Comparison of ENCODE assay signal across 11 cellular contexts in genomic region chr19:6668696-6669095, GRCh38. TPM values are rescaled to one million over a fixed set of nuclear protein-coding genes. Genes with fewer than 3 reads are reported as not detected.
DNase-seq lines count a peak whose midpoint lies in the region; ATAC-seq and TF ChIP-seq lines count a peak whose summit lies in the region.
"Had no signal": no experiment of that assay in that cellular context is flagged by ENCODE, and none has a peak within 500 bp of the region (broad histone marks: within the 10 kb centered on the region; RNA-seq: fewer than 3 reads in every experiment).

No MANE protein-coding gene starts in this region.

- CTCF ChIA-PET in SK-N-SH (lab: Yijun Ruan, JAX): interaction anchor here (1.9 kb wide), 1 partner anchor 38 kb away, joined by 5 read pairs; no protein-coding TSS in a partner anchor

- H3K4me1 Mint-ChIP-seq in activated naive CD8-positive, alpha-beta T cell (ENCODE audit: low read depth): peaks cover 43% of the 10 kb centered on the region
- H3K4me1 Mint-ChIP-seq: nephron progenitor cell had no signal

- ATAC-seq in GM21737 (IDR thresholded peaks at IDR 0.05; ENCODE audit: unreplicated experiment): no peak

- H3K9me3 Mint-ChIP-seq in activated naive CD8-positive, alpha-beta T cell (ENCODE audit: low read depth): no peaks in the 10 kb centered on the region

- no peak overlapping the region for H3K4me2 ChIP-seq in SK-N-SH

- H3K9me3 ChIP-seq in Peyer's patch: no peaks in the 10 kb centered on the region
- H3K9me3 ChIP-seq in neutrophil: no peaks in the 10 kb centered on the region
- H3K9me3 ChIP-seq in SK-N-SH: no peaks in the 10 kb centered on the region

- DNase-seq in Peyer's patch (no peak), anterior cingulate cortex (lab: John Stamatoyannopoulos, UW) (no peak), SK-N-SH (no peak)
- DNase-seq: MM.1S, NCI-H446, nephron progenitor cell had no signal

- H3K4me3 ChIP-seq in GM08714 (ENCODE audit: low read length): peak overlapping the region; percentile 68; the same call in 1 of the 2 replicates
- H3K4me3 ChIP-seq in Peyer's patch: peak overlapping the region; percentile 30 to 46 (median 42)
- peak overlapping the region; percentile 78 to 99 for H3K4me3 ChIP-seq in neutrophil (ENCODE audit: low read depth in 1 of 2, low read length in 1 of 2)
- no peak overlapping the region for H3K4me3 ChIP-seq in SK-N-SH (ENCODE audit: low read depth in 2 of 2, low read length in 1 of 2)

- POLR2A ChIA-PET in SK-N-SH (lab: Yijun Ruan, JAX): no interaction called here

- no peak overlapping the region for H2AFZ ChIP-seq in SK-N-SH (ENCODE audit: low read depth)

- H3K27ac Mint-ChIP-seq in activated naive CD8-positive, alpha-beta T cell: peak overlapping the region; percentile 100
- H3K27ac Mint-ChIP-seq: nephron progenitor cell had no signal

- TF ChIP-seq CTCF in Peyer's patch (IDR thresholded peaks at IDR 0.05) (no peak), neutrophil (IDR thresholded peaks at IDR 0.05) (no peak), SK-N-SH (IDR thresholded peaks at IDR 0.05) (no peak)

- H3K4me1 ChIP-seq in Peyer's patch: peaks cover 0 to 8% (median 3%) of the 10 kb centered on the region in 4 donors
- peaks cover 60 to 83% of the 10 kb centered on the region in 2 experiments for H3K4me1 ChIP-seq in neutrophil (ENCODE audit: control insufficient read depth in 1 of 2, insufficient read depth in 1 of 2, low read depth in 1 of 2, low read length in 1 of 2)
- no peaks in the 10 kb centered on the region for H3K4me1 ChIP-seq in SK-N-SH (ENCODE audit: control insufficient read depth in 1 of 2, insufficient read depth in 2 of 2, low read depth in 1 of 2, low read length in 1 of 2)

- H3K27me3 Mint-ChIP-seq in activated naive CD8-positive, alpha-beta T cell: no peaks in the 10 kb centered on the region

- H3K27ac ChIP-seq in Peyer's patch: peak overlapping the region in 3 of 4 donors; percentile 26 to 72 (median 67)
- peak overlapping the region; percentile 91 for H3K27ac ChIP-seq in neutrophil
- no peak overlapping the region for H3K27ac ChIP-seq in SK-N-SH (ENCODE audit: low read depth in 2 of 2, low read length in 1 of 2)

- WGBS in SK-N-SH (ENCODE audit: low lambda C conversion rate): 6% methylated on average over 10 of the region's 11 CpGs

- H3K27me3 ChIP-seq in Peyer's patch: no peaks in the 10 kb centered on the region
- no peaks in the 10 kb centered on the region for H3K27me3 ChIP-seq in neutrophil
- H3K27me3 ChIP-seq in SK-N-SH (ENCODE audit: insufficient read depth): peaks cover 60% of the 10 kb centered on the region

- H3K79me2 ChIP-seq in SK-N-SH (ENCODE audit: insufficient read depth): no peaks in the 10 kb centered on the region

- no peaks in the 10 kb centered on the region for H4K20me1 ChIP-seq in SK-N-SH (ENCODE audit: insufficient read depth)

- no peak for TF ChIP-seq POLR2A in Peyer's patch (IDR thresholded peaks at IDR 0.05)

- H3K36me3 Mint-ChIP-seq in activated naive CD8-positive, alpha-beta T cell: peaks cover 11% of the 10 kb centered on the region

- TF ChIP-seq EP300 in SK-N-SH (IDR thresholded peaks at IDR 0.05; ENCODE audit: borderline replicate concordance in 1 of 2, low read depth in 1 of 2, low read length in 1 of 2): no peak

- H3K9ac ChIP-seq in SK-N-SH: no peak overlapping the region

- no peaks in the 10 kb centered on the region for H3K9me2 ChIP-seq in SK-N-SH

- TF ChIP-seq RAD21 in SK-N-SH (IDR thresholded peaks at IDR 0.05; ENCODE audit: low read length): no peak

- H3K4me3 Mint-ChIP-seq in activated naive CD8-positive, alpha-beta T cell: peak overlapping the region; percentile 99
- H3K4me3 Mint-ChIP-seq: nephron progenitor cell had no signal

- no peaks in the 10 kb centered on the region for H3K36me3 ChIP-seq in Peyer's patch
- H3K36me3 ChIP-seq in neutrophil: peaks cover 30% of the 10 kb centered on the region
- H3K36me3 ChIP-seq in SK-N-SH (replicated peaks in 1 of 2; ENCODE audit: control insufficient read depth in 1 of 2, insufficient read depth in 2 of 2, low read length in 1 of 2): no peaks in the 10 kb centered on the region

- no peaks in the 10 kb centered on the region for H3F3A ChIP-seq in SK-N-SH (replicated peaks; ENCODE audit: insufficient read depth)

TF ChIP-seq in SK-N-SH, 30 proteins besides CTCF, POLR2A, EP300 and RAD21:
- no peak for TF ChIP-seq SIN3A (IDR thresholded peaks at IDR 0.05; ENCODE audit: borderline replicate concordance, low read depth, low read length)
- no peak for TF ChIP-seq GABPA (IDR thresholded peaks at IDR 0.05; ENCODE audit: low read depth)
- TF ChIP-seq FOXJ3 (CRISPR knock-in tag; IDR thresholded peaks at IDR 0.05): no peak
- TF ChIP-seq RXRA (IDR thresholded peaks at IDR 0.05; ENCODE audit: borderline replicate concordance, low read depth): no peak
- no peak for TF ChIP-seq NRF1 (IDR thresholded peaks at IDR 0.05; ENCODE audit: low read depth, low read length)
- TF ChIP-seq REST (IDR thresholded peaks at IDR 0.05; ENCODE audit: low read depth, low read length): no peak
- no peak for TF ChIP-seq RCOR1 (IDR thresholded peaks at IDR 0.05; ENCODE audit: low read length)
- no peak for TF ChIP-seq USF1 (IDR thresholded peaks at IDR 0.05; ENCODE audit: borderline replicate concordance, low read depth)
- TF ChIP-seq JUND (IDR thresholded peaks at IDR 0.05): no peak
- TF ChIP-seq TEAD4 (IDR thresholded peaks at IDR 0.05; ENCODE audit: borderline replicate concordance, insufficient read depth): no peak
- no peak for TF ChIP-seq IRF3 (IDR thresholded peaks at IDR 0.05; ENCODE audit: low read depth, low read length)
- no peak for TF ChIP-seq SMC3 (IDR thresholded peaks at IDR 0.05; ENCODE audit: low read depth, low read length)
- TF ChIP-seq MXI1 (IDR thresholded peaks at IDR 0.05; ENCODE audit: low read depth, low read length): no peak
- TF ChIP-seq FOSL2 (IDR thresholded peaks at IDR 0.05; ENCODE audit: borderline replicate concordance, low read depth): no peak
- no peak for TF ChIP-seq EZH2phosphoT487 (IDR thresholded peaks at IDR 0.05; ENCODE audit: borderline replicate concordance, low read depth)
- no peak for TF ChIP-seq USF2 (IDR thresholded peaks at IDR 0.05; ENCODE audit: borderline replicate concordance, low read depth, low read length)
- TF ChIP-seq YY1 (IDR thresholded peaks at IDR 0.05; ENCODE audit: low read depth): no peak

RNA-seq across cellular contexts. Expression of gene TNFSF14, which starts 1.3 kb away (rescaled TPM):
- total RNA-seq in Peyer's patch: 1 to 10 TPM; 1.7 to 2.7 (median 2.1) TPM
- not detected in 2 replicates for polyA plus RNA-seq in SK-N-SH (2012; rRNA removed)
- polyA plus RNA-seq in SK-N-SH (2012; cell fraction: cytosol; rRNA removed): not detected in 2 replicates
- not detected in 2 replicates for polyA plus RNA-seq in SK-N-SH (2012; cell fraction: nucleus; rRNA removed)
- polyA plus RNA-seq: keratinocyte had no signal

RNA-seq across cellular contexts. Expression of gene C3, which starts 51.8 kb away (rescaled TPM):
- 100 to 1,000 TPM in 3 of 4 donors, 10 to 100 TPM in 1; 89.1 to 548 (median 264) TPM for total RNA-seq in Peyer's patch
- 0.67 and 0.71 TPM in 2 replicates for polyA plus RNA-seq in SK-N-SH (2012; rRNA removed)
- 0.17 and 0.42 TPM in 2 replicates for polyA plus RNA-seq in SK-N-SH (2012; cell fraction: cytosol; rRNA removed)
- 0.99 and 1.9 TPM in 2 replicates for polyA plus RNA-seq in SK-N-SH (2012; cell fraction: nucleus; rRNA removed)

Comparison
In these comparisons a context has a peak if more than half of its experiments do, and no peak if none do; other contexts are left out.
1. H3K4me3 ChIP-seq: peak in GM08714 (single experiment), Peyer's patch (4 of 4) and neutrophil (2 of 2); none in SK-N-SH (0 of 2).
2. H3K27ac ChIP-seq: peak in Peyer's patch (3 of 4) and neutrophil (single experiment); none in SK-N-SH (0 of 2).